Comparison of ENCODE assay signal across 32 cellular contexts in the genomic region with DNA sequence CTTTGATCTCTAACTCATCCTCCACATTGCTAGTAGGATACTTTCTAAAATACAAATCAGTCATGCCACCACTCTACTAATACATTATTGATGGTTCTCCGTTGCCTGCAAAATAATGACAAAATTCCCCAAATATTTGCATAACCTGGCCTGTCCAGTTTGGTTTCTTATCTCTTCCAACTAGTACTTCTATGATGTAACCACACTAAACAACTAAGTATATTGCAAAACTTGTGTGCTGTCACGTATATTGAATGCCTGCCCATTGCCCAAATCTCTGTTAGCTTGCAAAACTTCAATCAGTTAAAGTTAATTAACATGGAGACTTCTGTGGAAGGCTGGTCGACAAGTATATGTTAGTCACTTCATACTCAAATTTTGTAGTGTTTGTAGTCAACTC. TPM values are rescaled to one million over a fixed set of nuclear protein-coding genes. Genes with fewer than 3 reads are reported as not detected.
"Had no signal": no experiment of that assay in that cellular context is flagged by ENCODE, and none has a peak within 500 bp of the region (broad histone marks: within the 10 kb centered on the region; RNA-seq: fewer than 3 reads in every experiment).

No MANE protein-coding gene starts in this region.

- H3K4me3 Mint-ChIP-seq: memory B cell; natural killer cell treated with Interleukin-12 subunit alpha and Interleukin-12 subunit beta and Interleukin-15 and Interleukin-18, amount 100 ng/mL, for 72 hours; neural progenitor cell; stimulated activated memory B cell treated with anti-CD40 and anti-IgM and Interleukin-4, amounts not matched to agents 10 μg/mL and 1 μg/mL and 100 μg/mL, for 72 hours had no signal

- H3K27ac ChIP-seq: dorsolateral prefrontal cortex, esophagus muscularis mucosa, foreskin keratinocyte, gastroesophageal sphincter, heart left ventricle, left ventricle myocardium inferior, neural progenitor cell, parathyroid adenoma, right atrium auricular region, skin epidermis, spleen, testis, tibial artery, upper lobe of left lung, vagina had no signal

- H3K9me3 Mint-ChIP-seq: memory B cell; natural killer cell treated with Interleukin-12 subunit alpha and Interleukin-12 subunit beta and Interleukin-15 and Interleukin-18, amount 100 ng/mL, for 72 hours; neural progenitor cell; stimulated activated memory B cell treated with anti-CD40 and anti-IgM and Interleukin-4, amounts not matched to agents 10 μg/mL and 1 μg/mL and 100 μg/mL, for 72 hours had no signal

- H3K27ac Mint-ChIP-seq: memory B cell; natural killer cell treated with Interleukin-12 subunit alpha and Interleukin-12 subunit beta and Interleukin-15 and Interleukin-18, amount 100 ng/mL, for 72 hours; neural progenitor cell; progenitor cell of endocrine pancreas; stimulated activated memory B cell treated with anti-CD40 and anti-IgM and Interleukin-4, amounts not matched to agents 10 μg/mL and 1 μg/mL and 100 μg/mL, for 72 hours had no signal

- ATAC-seq: foreskin keratinocyte; gastroesophageal sphincter; heart left ventricle; left cardiac atrium; natural killer cell treated with Interleukin-12 subunit alpha and Interleukin-12 subunit beta and Interleukin-15 and Interleukin-18, amount 100 ng/mL, for 72 hours; stimulated activated memory B cell treated with anti-CD40 and anti-IgM and Interleukin-4, amounts not matched to agents 10 μg/mL and 1 μg/mL and 100 μg/mL, for 72 hours; stimulated activated naive CD8-positive, alpha-beta T cell treated with anti-CD3 and anti-CD28 coated beads, Interleukin-15, Interleukin-2, amounts not matched to agents 100 U/mL and 50 U/mL, for 24 hours had no signal

- H3K36me3 ChIP-seq: esophagus muscularis mucosa, gastroesophageal sphincter, heart left ventricle, left ventricle myocardium inferior, neural progenitor cell, right atrium auricular region, spleen, tibial artery, upper lobe of left lung, vagina had no signal

- H3K4me1 ChIP-seq: esophagus muscularis mucosa, foreskin keratinocyte, gastroesophageal sphincter, heart left ventricle, left ventricle myocardium inferior, neural progenitor cell, parathyroid adenoma, right atrium auricular region, spleen, testis, tibial artery, upper lobe of left lung, vagina had no signal

- H3K4me1 Mint-ChIP-seq: memory B cell; stimulated activated memory B cell treated with anti-CD40 and anti-IgM and Interleukin-4, amounts not matched to agents 10 μg/mL and 1 μg/mL and 100 μg/mL, for 72 hours had no signal

- DNase-seq: dorsolateral prefrontal cortex; effector CD4-positive, alpha-beta T cell; foreskin keratinocyte; heart left ventricle; hippocampal formation; left cardiac atrium; left ventricle myocardium inferior; spleen; stimulated activated CD4-positive, alpha-beta T cell treated with anti-CD3 and anti-CD28 coated beads, Interleukin-4, amount 100 ng/mL, for 4 hours; stimulated activated naive CD8-positive, alpha-beta T cell treated with anti-CD3 and anti-CD28 coated beads, Interleukin-15, Interleukin-2, amounts not matched to agents 100 U/mL and 50 U/mL, for 24 hours; substantia nigra; testis; tibial artery; upper lobe of left lung had no signal

- H3K36me3 Mint-ChIP-seq: memory B cell; natural killer cell treated with Interleukin-12 subunit alpha and Interleukin-12 subunit beta and Interleukin-15 and Interleukin-18, amount 100 ng/mL, for 72 hours; neural progenitor cell; stimulated activated memory B cell treated with anti-CD40 and anti-IgM and Interleukin-4, amounts not matched to agents 10 μg/mL and 1 μg/mL and 100 μg/mL, for 72 hours had no signal

- H3K4me3 ChIP-seq: dorsolateral prefrontal cortex, esophagus muscularis mucosa, gastroesophageal sphincter, heart left ventricle, left ventricle myocardium inferior, lung, neural progenitor cell, right atrium auricular region, skin epidermis, spleen, testis, tibial artery, upper lobe of left lung, vagina had no signal

- H3K27me3 ChIP-seq: esophagus muscularis mucosa, foreskin keratinocyte, gastroesophageal sphincter, neural progenitor cell, right atrium auricular region, testis, tibial artery, upper lobe of left lung, vagina had no signal

- H3K9me3 ChIP-seq: esophagus muscularis mucosa, gastroesophageal sphincter, heart left ventricle, left ventricle myocardium inferior, right atrium auricular region, spleen, testis, tibial artery, upper lobe of left lung, vagina had no signal

RNA-seq across cellular contexts. Expression of a gene that starts 6.5 kb away (rescaled TPM):
- total RNA-seq: cerebellum; dorsolateral prefrontal cortex; epithelial cell of proximal tubule; esophagus muscularis mucosa; fibroblast of lung; foreskin keratinocyte; gastroesophageal sphincter; heart left ventricle; kidney epithelial cell; left cardiac atrium; left ventricle myocardium inferior; lung; mononuclear cell; natural killer cell treated with Interleukin-12 subunit alpha and Interleukin-12 subunit beta and Interleukin-15 and Interleukin-18, amount 100 ng/mL, for 72 hours; osteoblast; progenitor cell of endocrine pancreas; right atrium auricular region; spleen; testis; upper lobe of left lung; vagina had no signal
- polyA plus RNA-seq: fibroblast of lung, foreskin keratinocyte, heart left ventricle, lung, spleen had no signal

RNA-seq across cellular contexts. Expression of a gene that starts 30.1 kb away (rescaled TPM):
- total RNA-seq: cerebellum; dorsolateral prefrontal cortex; epithelial cell of proximal tubule; esophagus muscularis mucosa; fibroblast of lung; foreskin keratinocyte; gastroesophageal sphincter; heart left ventricle; kidney epithelial cell; left cardiac atrium; left ventricle myocardium inferior; lung; natural killer cell treated with Interleukin-12 subunit alpha and Interleukin-12 subunit beta and Interleukin-15 and Interleukin-18, amount 100 ng/mL, for 72 hours; osteoblast; progenitor cell of endocrine pancreas; right atrium auricular region; spleen; testis; upper lobe of left lung; vagina had no signal
- polyA plus RNA-seq: fibroblast of lung, foreskin keratinocyte, heart left ventricle, lung, spleen had no signal

RNA-seq across cellular contexts. Expression of a gene that starts 45.4 kb away (rescaled TPM):
- total RNA-seq: cerebellum; dorsolateral prefrontal cortex; epithelial cell of proximal tubule; esophagus muscularis mucosa; fibroblast of lung; foreskin keratinocyte; gastroesophageal sphincter; heart left ventricle; kidney epithelial cell; left cardiac atrium; left ventricle myocardium inferior; lung; mononuclear cell; natural killer cell treated with Interleukin-12 subunit alpha and Interleukin-12 subunit beta and Interleukin-15 and Interleukin-18, amount 100 ng/mL, for 72 hours; osteoblast; progenitor cell of endocrine pancreas; right atrium auricular region; spleen; testis; upper lobe of left lung; vagina had no signal
- polyA plus RNA-seq: fibroblast of lung, foreskin keratinocyte, heart left ventricle, lung, spleen had no signal
